ENCODE assay signal across 8 cellular contexts in the genomic region with DNA sequence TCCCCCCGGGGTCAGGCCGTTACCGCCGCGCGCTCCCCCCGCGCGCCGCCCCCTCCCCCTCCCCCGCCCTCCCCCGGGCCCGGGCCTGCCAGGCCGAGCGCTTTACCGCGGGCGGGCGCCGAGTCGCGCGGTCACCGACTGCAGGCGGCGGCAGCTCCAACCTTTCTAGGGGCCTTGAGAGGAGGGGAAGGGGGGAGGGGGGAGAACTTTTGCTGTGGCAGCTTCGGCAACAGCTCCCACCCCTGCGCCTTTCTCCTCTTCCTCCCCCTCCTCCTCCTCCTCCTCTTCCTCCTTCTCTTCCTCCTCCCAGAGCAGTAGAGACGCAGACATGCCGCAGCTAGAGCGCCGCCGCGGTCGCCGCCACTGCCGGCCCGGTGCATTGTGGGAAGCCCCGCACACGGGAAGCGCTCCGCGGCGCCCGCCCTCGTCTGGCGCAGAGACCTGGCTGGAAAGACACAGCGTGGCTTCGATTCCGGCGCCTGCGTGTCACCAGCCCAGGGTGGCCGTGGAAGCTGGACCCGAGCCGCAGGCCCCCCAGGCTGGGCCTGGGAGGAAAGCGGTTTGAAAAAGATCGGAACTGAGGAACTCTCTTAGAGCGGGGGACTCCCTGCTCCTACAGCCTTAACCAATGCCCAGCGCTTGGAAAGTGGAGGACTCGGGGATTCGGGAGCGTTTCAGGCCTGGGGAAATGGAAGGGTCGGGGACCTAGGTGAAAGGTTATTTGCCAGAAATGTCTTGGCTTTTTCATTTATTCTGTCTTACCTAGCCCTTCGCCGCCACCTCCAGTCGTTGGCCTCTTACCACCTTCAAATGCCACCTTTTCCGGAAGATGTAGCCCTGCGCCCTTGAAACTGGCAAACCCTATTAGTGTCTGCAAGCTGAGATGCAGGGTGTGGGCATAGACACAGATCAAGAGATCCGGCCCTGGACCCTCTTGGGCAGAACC. TPM values are rescaled to one million over a fixed set of nuclear protein-coding genes. Genes with fewer than 3 reads are reported as not detected.
A peak's percentile ranks its signal among the peaks of the same experiment; 100 is the strongest.
DNase-seq lines count a peak whose midpoint lies in the region; ATAC-seq and TF ChIP-seq lines count a peak whose summit lies in the region.

A gene with protein sequence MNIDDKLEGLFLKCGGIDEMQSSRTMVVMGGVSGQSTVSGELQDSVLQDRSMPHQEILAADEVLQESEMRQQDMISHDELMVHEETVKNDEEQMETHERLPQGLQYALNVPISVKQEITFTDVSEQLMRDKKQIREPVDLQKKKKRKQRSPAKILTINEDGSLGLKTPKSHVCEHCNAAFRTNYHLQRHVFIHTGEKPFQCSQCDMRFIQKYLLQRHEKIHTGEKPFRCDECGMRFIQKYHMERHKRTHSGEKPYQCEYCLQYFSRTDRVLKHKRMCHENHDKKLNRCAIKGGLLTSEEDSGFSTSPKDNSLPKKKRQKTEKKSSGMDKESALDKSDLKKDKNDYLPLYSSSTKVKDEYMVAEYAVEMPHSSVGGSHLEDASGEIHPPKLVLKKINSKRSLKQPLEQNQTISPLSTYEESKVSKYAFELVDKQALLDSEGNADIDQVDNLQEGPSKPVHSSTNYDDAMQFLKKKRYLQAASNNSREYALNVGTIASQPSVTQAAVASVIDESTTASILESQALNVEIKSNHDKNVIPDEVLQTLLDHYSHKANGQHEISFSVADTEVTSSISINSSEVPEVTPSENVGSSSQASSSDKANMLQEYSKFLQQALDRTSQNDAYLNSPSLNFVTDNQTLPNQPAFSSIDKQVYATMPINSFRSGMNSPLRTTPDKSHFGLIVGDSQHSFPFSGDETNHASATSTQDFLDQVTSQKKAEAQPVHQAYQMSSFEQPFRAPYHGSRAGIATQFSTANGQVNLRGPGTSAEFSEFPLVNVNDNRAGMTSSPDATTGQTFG (minus strand): TSS at position 330 of the 946 bp plus-strand sequence. CDS start 61,685 bp downstream, outside the sequence.

- POLR2A ChIA-PET in Caco-2 (lab: Charles Lee), result interaction anchor here (0.6 to 0.7 kb wide), 5 partner anchors 65 to 221 kb away, joined by 3 to 10 read pairs (median 5); a partner anchor contains a TSS
- POLR2A ChIA-PET in OCI-LY7 (lab: Charles Lee), result interaction anchor here (0.6 to 4.5 kb wide), 3 partner anchors 9 to 159 kb away, joined by 3 to 15 read pairs (median 5); no protein-coding TSS in a partner anchor

- peaks cover 30% of the 10 kb centered on the region for H3K4me1 ChIP-seq in Caco-2
- peaks cover 12% of the 10 kb centered on the region for H3K4me1 ChIP-seq in OCI-LY7 (ENCODE audit: insufficient read depth, low read length, poor library complexity, severe bottlenecking)

- BruUV-seq in Caco-2 (replicated peaks; lab: Mats Ljungman, UMichigan), result no TSS peak
- BruUV-seq in OCI-LY7 (replicated peaks; lab: Mats Ljungman, UMichigan), result no TSS peak

- CTCF ChIA-PET in Caco-2 (lab: Charles Lee), result interaction anchor here (0.6 kb wide), 1 partner anchor 198 kb away, joined by 4 read pairs; no protein-coding TSS in a partner anchor
- CTCF ChIA-PET in OCI-LY7 (lab: Charles Lee; ENCODE audit: unreplicated experiment), result no interaction called here

- H3K9me3 ChIP-seq in Caco-2 (no peaks in the 10 kb centered on the region), OCI-LY7 (ENCODE audit: low read length) (no peaks in the 10 kb centered on the region)

- H3K4me2 ChIP-seq in OCI-LY7 (ENCODE audit: low read length), result peak within 1 kb of the TSS; percentile 98

- intact Hi-C loops in Caco-2 (cut with micrococcal nuclease; ENCODE audit: unreplicated experiment) (loop anchor here (5.0 to 10.0 kb wide), 2 partner anchors 67 to 310 kb away; no protein-coding TSS in a partner anchor), OCI-LY7 (cut with micrococcal nuclease; ENCODE audit: unreplicated experiment) (loop anchor here (1.0 kb wide), 1 partner anchor 219 kb away; no protein-coding TSS in a partner anchor)

- 0 out of 2 replicates have a peak, but pooled peaks cover 1% of the 10 kb centered on the region for H3K36me3 ChIP-seq in Caco-2 (ENCODE audit: control insufficient read depth, insufficient read depth, low read length)
- peaks cover 13% of the 10 kb centered on the region for H3K36me3 ChIP-seq in OCI-LY7 (ENCODE audit: insufficient read depth, low read length)

- TF ChIP-seq CTCF in Caco-2 (IDR thresholded peaks at IDR 0.05; ENCODE audit: insufficient read depth in 1 of 2, low read depth in 1 of 2, low read length in 1 of 2, severe bottlenecking in 1 of 2, unreplicated experiment in 1 of 2) (no peak), OCI-LY7 (conservative IDR thresholded peaks at IDR 0.05; ENCODE audit: low read length) (no peak)

- no peaks in the 10 kb centered on the region for H3K27me3 ChIP-seq in Caco-2 (replicated peaks; ENCODE audit: control insufficient read depth, insufficient read depth, low read length)

- peaks cover 29% of the 10 kb centered on the region for H3K36me3 Mint-ChIP-seq in Caco-2 (ENCODE audit: insufficient read depth, unreplicated experiment)

- H3K27me3 Mint-ChIP-seq in Caco-2 (ENCODE audit: insufficient read depth, unreplicated experiment), result no peaks in the 10 kb centered on the region

- H3K4me3 Mint-ChIP-seq in Caco-2 (ENCODE audit: unreplicated experiment), result peak within 1 kb of the TSS; percentile 100

- H3K27ac Mint-ChIP-seq in Caco-2 (ENCODE audit: unreplicated experiment), result peak within 1 kb of the TSS; percentile 98

- H2AFZ ChIP-seq in OCI-LY7 (ENCODE audit: low read length), result peak within 1 kb of the TSS; percentile 70

- DNase-seq in Caco-2 (peak; percentile 89 to 92), HuH-7 (ENCODE audit: low spot score) (peak; percentile 84), OCI-LY7 (ENCODE audit: low spot score) (peak; percentile 92), activated T-cell treated with anti-CD3 and anti-CD28 coated beads for 1 hour (ENCODE audit: low read depth) (peak; percentile 84), epidermal melanocyte (ENCODE audit: insufficient read length, low spot score) (peak; percentile 67), middle frontal gyrus (ENCODE audit: extremely low spot score, low spot score) (peak; percentile 84)
- DNase-seq in stimulated activated CD8-positive, alpha-beta memory T cell treated with anti-CD3 and anti-CD28 coated beads, Interleukin-2, amount 100 ng/mL, for 1 hour (ENCODE audit: low read depth in 2 of 2), result peak; percentile 79 to 81

- no peaks in the 10 kb centered on the region for H3K9me2 ChIP-seq in OCI-LY7 (ENCODE audit: insufficient read depth, low read length)

- H3K4me3 ChIP-seq in Caco-2 (ENCODE audit: low read depth, low read length), result peak within 1 kb of the TSS; percentile 95
- peak within 1 kb of the TSS; percentile 94 for H3K4me3 ChIP-seq in OCI-LY7 (ENCODE audit: low read depth, low read length, poor library complexity, severe bottlenecking)

- H3K79me2 ChIP-seq in OCI-LY7 (ENCODE audit: insufficient read depth, low read depth, low read length), result peaks cover 55% of the 10 kb centered on the region

- H3K9me3 Mint-ChIP-seq in Caco-2 (ENCODE audit: unreplicated experiment), result no peaks in the 10 kb centered on the region

- peaks cover 14% of the 10 kb centered on the region; the same call in 1 of the 2 replicates for H4K20me1 ChIP-seq in OCI-LY7 (ENCODE audit: insufficient read depth, low read length)

- peak within 1 kb of the TSS; percentile 44 for H3K27ac ChIP-seq in OCI-LY7 (ENCODE audit: low read depth, low read length, poor library complexity, severe bottlenecking)

- peak; percentile 83 for ATAC-seq in GM21423 (IDR thresholded peaks at IDR 0.05; ENCODE audit: unreplicated experiment)

- peaks cover 41% of the 10 kb centered on the region for H3K4me1 Mint-ChIP-seq in Caco-2 (ENCODE audit: low read depth, unreplicated experiment)

RNA-seq across cellular contexts. Expression of the gene that starts here (rescaled TPM):
- total RNA-seq in Caco-2 (2022) (29.4 and 33.3 TPM in 2 replicates), OCI-LY7 (2022) (35.4 and 42.1 TPM in 2 replicates)
- 19.8 and 20.9 TPM in 2 replicates for total RNA-seq in OCI-LY7 (2014; rRNA removed; shearing (Covaris generic))

Comparison
In these comparisons a context has a peak if more than half of its experiments do, and no peak if none do; other contexts are left out.
1. Peak in every context shown above with its lines: DNase-seq, ATAC-seq, H3K4me3 ChIP-seq and H3K27ac ChIP-seq.